Comparison of ENCODE assay signal across 1 cellular context in genomic region chr15:60563539-60564404, GRCh38.
TF ChIP-seq lines count a peak whose summit lies in the region.

No MANE protein-coding gene starts in this region.

TF ChIP-seq in SK-N-SH treated with all-trans-retinoic acid at 6 μM for 48 hours, 23 proteins besides CTCF, POLR2A, EP300 and RAD21 (continued from another document):
- TF ChIP-seq TSHZ2 (CRISPR knock-in tag; IDR thresholded peaks at IDR 0.05) (no peak), CSRNP3 (CRISPR knock-in tag; IDR thresholded peaks at IDR 0.05) (no peak), OSR1 (CRISPR knock-in tag; IDR thresholded peaks at IDR 0.05) (no peak), ISL1 (CRISPR knock-in tag; IDR thresholded peaks at IDR 0.05) (0 out of 2 replicates have a peak, but pooled peaks have one; percentile 29)
